Comparison of ENCODE assay signal across 8 cellular contexts in the genomic region with DNA sequence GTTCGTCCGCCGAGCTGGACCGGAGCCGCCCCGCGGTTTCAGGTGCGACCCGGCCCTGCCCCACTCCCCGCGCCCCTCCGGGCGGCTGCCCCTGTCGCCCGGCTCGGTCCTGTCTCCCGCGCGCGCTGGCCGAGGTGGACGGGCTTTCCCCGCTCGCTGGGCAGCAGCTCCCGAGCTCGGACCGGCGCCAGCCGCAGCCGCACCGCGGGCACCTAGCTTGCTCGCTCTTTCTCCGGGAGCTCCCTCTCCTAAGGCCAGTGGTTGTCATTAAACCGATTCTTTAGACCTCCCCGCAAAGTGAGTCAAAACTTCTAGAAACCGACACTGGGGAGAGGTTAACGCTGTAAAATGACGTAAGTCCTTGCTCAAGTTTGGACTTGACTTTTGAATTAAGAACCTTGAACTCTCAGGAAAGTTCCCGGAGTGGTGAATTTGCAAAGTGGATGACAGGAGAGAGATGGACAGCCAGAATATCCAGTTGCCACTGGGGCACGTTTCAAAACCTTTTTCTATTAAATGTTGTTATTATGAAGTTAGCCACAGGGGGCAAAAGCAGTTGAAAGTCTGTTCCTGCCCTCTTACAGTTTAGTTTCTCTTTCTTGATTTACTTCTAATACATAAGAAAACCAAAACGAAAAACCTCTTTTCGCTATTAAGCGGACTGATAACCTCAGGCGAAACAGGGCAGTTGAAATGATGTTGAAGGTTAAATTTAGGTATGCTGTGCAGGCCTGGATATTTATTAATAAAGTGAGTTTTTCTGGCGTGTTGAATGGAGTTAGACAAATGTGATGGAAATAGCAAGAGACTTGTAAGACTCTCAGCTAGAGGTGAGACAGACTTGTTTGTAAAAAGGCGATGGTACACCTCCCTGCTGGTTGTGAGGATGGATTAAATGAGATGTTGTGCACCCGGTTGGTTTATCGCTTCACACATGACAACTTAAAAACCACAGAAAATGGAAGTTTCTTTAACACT. TPM values are rescaled to one million over a fixed set of nuclear protein-coding genes. Genes with fewer than 3 reads are reported as not detected.
DNase-seq lines count a peak whose midpoint lies in the region; ATAC-seq and TF ChIP-seq lines count a peak whose summit lies in the region.

No MANE protein-coding gene starts in this region.

- H3K9me3 ChIP-seq in colonic mucosa: no peaks in the 10 kb centered on the region

- peak overlapping the region; percentile 94 to 100 for H3K9ac ChIP-seq in colonic mucosa (ENCODE audit: low read depth in 2 of 2, low read length in 2 of 2)

- H3K27ac ChIP-seq in colonic mucosa: peak overlapping the region; percentile 98

- intact Hi-C loops in colonic mucosa (cut with DNase I): loop anchor here (5.0 to 10.0 kb wide), 2 partner anchors 57 to 80 kb away; a partner anchor contains a TSS

- no peaks in the 10 kb centered on the region for H3K27me3 ChIP-seq in colonic mucosa

- TF ChIP-seq CTCF in AG10803 (conservative IDR thresholded peaks at IDR 0.05; ENCODE audit: low read length) (peak; percentile 66), colonic mucosa (IDR thresholded peaks at IDR 0.05) (peak; percentile 50)

- ATAC-seq in GM18867 (IDR thresholded peaks at IDR 0.05; ENCODE audit: unreplicated experiment) (peak; percentile 61), HG03064 (IDR thresholded peaks at IDR 0.05; ENCODE audit: low read depth, unreplicated experiment) (peak; percentile 50)

- no peaks in the 10 kb centered on the region for H3K4me1 ChIP-seq in colonic mucosa

- DNase-seq in AG10803 (ENCODE audit: low read depth) (peak; percentile 80), NCI-H2227 (lab: John Stamatoyannopoulos, UW; ENCODE audit: unreplicated experiment) (peak; percentile 49), colonic mucosa (peak; percentile 60), kidney tubule cell (ENCODE audit: low spot score) (peak; percentile 88)
- DNase-seq in activated CD4-positive, CD25-positive, alpha-beta regulatory T cell (lab: John Stamatoyannopoulos, UW): peak in 3 of 4 experiments; percentile 6 to 29 (median 28)
- peak; percentile 25 to 31 for DNase-seq in stimulated activated CD4-positive, alpha-beta T cell treated with anti-CD3 and anti-CD28 coated beads, Interleukin-4, amount 100 ng/mL, for 4 hours

- H3K36me3 ChIP-seq in colonic mucosa: no peaks in the 10 kb centered on the region

- H3K4me3 ChIP-seq in AG10803 (ENCODE audit: low read length): peak overlapping the region; percentile 91
- peak overlapping the region; percentile 97 for H3K4me3 ChIP-seq in colonic mucosa

RNA-seq across cellular contexts. Expression of a gene that starts 0.8 kb away (rescaled TPM):
- 10 to 100 TPM; 26.3 to 27.9 TPM for total RNA-seq in colonic mucosa

Comparison
In these comparisons a context has a peak if more than half of its experiments do, and no peak if none do; other contexts are left out.
1. Peak in every context shown above with its lines: DNase-seq, ATAC-seq, H3K4me3 ChIP-seq and H3K27ac ChIP-seq.
2. DNase-seq: peak in every context shown above with its lines; median percentile 88 in kidney tubule cell; 80 in AG10803; 60 in colonic mucosa; 49 in NCI-H2227; 28 in activated CD4-positive, CD25-positive, alpha-beta regulatory T cell; 28 in stimulated activated CD4-positive, alpha-beta T cell treated with anti-CD3 and anti-CD28 coated beads, Interleukin-4, amount 100 ng/mL, for 4 hours.